ENCODE assay signal across 9 cellular contexts in genomic region chr18:54777118-54777791, GRCh38. TPM values are rescaled to one million over a fixed set of nuclear protein-coding genes. Genes with fewer than 3 reads are reported as not detected.
DNase-seq lines count a peak whose midpoint lies in the region; ATAC-seq, FAIRE-seq and TF ChIP-seq lines count a peak whose summit lies in the region.
"Had no signal": no experiment of that assay in that cellular context is flagged by ENCODE, and none has a peak within 500 bp of the region (broad histone marks: within the 10 kb centered on the region; RNA-seq: fewer than 3 reads in every experiment).

No MANE protein-coding gene starts in this region.

- H3K27me3 ChIP-seq in brain microvascular endothelial cell (replicated peaks), result no peaks in the 10 kb centered on the region
- no peaks in the 10 kb centered on the region for H3K27me3 ChIP-seq in skeletal muscle satellite cell (ENCODE audit: control insufficient read depth, insufficient read depth, low read length)
- no peaks in the 10 kb centered on the region for H3K27me3 ChIP-seq in left ventricle myocardium inferior (ENCODE audit: low read depth)

- DNase-seq in GM19239 (ENCODE audit: insufficient read length, low spot score) (peak; percentile 1), brain microvascular endothelial cell (no peak), left ventricle myocardium inferior (no peak), G401 (ENCODE audit: low spot score) (no peak)
- DNase-seq: anterior cingulate cortex had no signal

- peak; percentile 53 for FAIRE-seq in GM19239 (lab: Jason Lieb, UNC)
- FAIRE-seq: islet of Langerhans had no signal

- in situ Hi-C loops in brain microvascular endothelial cell (cut with HindIII; ENCODE audit: low pct_ligation_motif_present, low sequenced_read_pairs) (no loop called here), G401 (cut with HindIII; ENCODE audit: low sequenced_read_pairs) (no loop called here)

- H3K36me3 ChIP-seq in brain microvascular endothelial cell (replicated peaks) (no peaks in the 10 kb centered on the region), skeletal muscle satellite cell (ENCODE audit: insufficient read depth, low read length) (no peaks in the 10 kb centered on the region), left ventricle myocardium inferior (no peaks in the 10 kb centered on the region)

- H3K9ac ChIP-seq in skeletal muscle satellite cell (ENCODE audit: low read depth, low read length), result peak overlapping the region; percentile 25

- peaks cover 38% of the 10 kb centered on the region for H3K4me1 ChIP-seq in skeletal muscle satellite cell (ENCODE audit: control insufficient read depth, insufficient read depth, low read length)
- no peaks in the 10 kb centered on the region for H3K4me1 ChIP-seq in left ventricle myocardium inferior

- H3K27ac ChIP-seq in brain microvascular endothelial cell (peak overlapping the region; percentile 97), left ventricle myocardium inferior (replicated peaks) (no peak overlapping the region)

- H3K4me3 ChIP-seq in brain microvascular endothelial cell (ENCODE audit: low read depth, low read length) (no peak overlapping the region), skeletal muscle satellite cell (ENCODE audit: low read length) (no peak overlapping the region), left ventricle myocardium inferior (no peak overlapping the region)

- H3K4me2 ChIP-seq in skeletal muscle satellite cell (ENCODE audit: low read length), result no peak overlapping the region

- intact Hi-C loops in left ventricle myocardium inferior (cut with micrococcal nuclease), result no loop called here

- ATAC-seq in HG02981 (IDR thresholded peaks at IDR 0.05; ENCODE audit: unreplicated experiment) (peak; percentile 44), GM19023 (IDR thresholded peaks at IDR 0.05; ENCODE audit: unreplicated experiment) (no peak)

- no peaks in the 10 kb centered on the region for H3K9me3 ChIP-seq in skeletal muscle satellite cell (replicated peaks; ENCODE audit: low read length)
- no peaks in the 10 kb centered on the region for H3K9me3 ChIP-seq in left ventricle myocardium inferior (replicated peaks)

- TF ChIP-seq CTCF in brain microvascular endothelial cell (IDR thresholded peaks at IDR 0.05; ENCODE audit: low read depth, low read length, missing control alignments), result no peak
- no peak for TF ChIP-seq CTCF in left ventricle myocardium inferior (IDR thresholded peaks at IDR 0.05; ENCODE audit: borderline replicate concordance)

RNA-seq across cellular contexts. Expression of gene RAB27B, which starts 51.0 kb away (rescaled TPM):
- total RNA-seq in skeletal muscle satellite cell (2012; rRNA removed), result 8.5 and 34.2 TPM in 2 replicates
- 0.16 TPM for total RNA-seq in left ventricle myocardium inferior
- total RNA-seq in G401 (2014; rRNA removed; shearing (Covaris generic)), result not detected in 2 replicates
